In genomic region chr14:24335461-24336146, GRCh38 we compare ENCODE assay signal across 1 cellular context.
TF ChIP-seq lines count a peak whose summit lies in the region.

No MANE protein-coding gene starts in this region.

TF ChIP-seq in HepG2, 621 proteins besides CTCF, POLR2A, EP300 and RAD21:
- TF ChIP-seq ZNF556 (CRISPR knock-in tag; IDR thresholded peaks at IDR 0.05; ENCODE audit: borderline replicate concordance) (no peak), SNAPC2 (CRISPR knock-in tag; IDR thresholded peaks at IDR 0.05) (no peak), ZNF576 (CRISPR knock-in tag; IDR thresholded peaks at IDR 0.05) (no peak), CHCHD3 (CRISPR knock-in tag; IDR thresholded peaks at IDR 0.05) (0 out of 2 replicates have a peak, but pooled peaks have one; percentile 53), ZNF3 (CRISPR knock-in tag; IDR thresholded peaks at IDR 0.05) (peak; percentile 68; the same call in 1 of the 2 replicates), ZNF724P (CRISPR knock-in tag; IDR thresholded peaks at IDR 0.05; ENCODE audit: borderline replicate concordance) (0 out of 2 replicates have a peak, but pooled peaks have one; percentile 21)
